Comparison of ENCODE assay signal across 1 cellular context in genomic region chrX:872090-872489, GRCh38.
TF ChIP-seq lines count a peak whose summit lies in the region.

No MANE protein-coding gene starts in this region.

TF ChIP-seq in H1, 55 proteins besides CTCF, POLR2A, EP300 and RAD21 (continued from another document):
- TF ChIP-seq RNF2 (IDR thresholded peaks at IDR 0.05; ENCODE audit: borderline replicate concordance, low read depth, low read length, missing control alignments, poor library complexity, severe bottlenecking) = no peak
- no peak for TF ChIP-seq SIN3A (conservative IDR thresholded peaks at IDR 0.05 in 1 of 2, IDR thresholded peaks at IDR 0.05 in 1 of 2; ENCODE audit: low read depth in 1 of 2, low read length in 2 of 2)
- TF ChIP-seq CEBPB (IDR thresholded peaks at IDR 0.05; ENCODE audit: low read depth, low read length) = no peak
- TF ChIP-seq SP4 (IDR thresholded peaks at IDR 0.05; ENCODE audit: low read length) = no peak
- TF ChIP-seq, protein P1, sequence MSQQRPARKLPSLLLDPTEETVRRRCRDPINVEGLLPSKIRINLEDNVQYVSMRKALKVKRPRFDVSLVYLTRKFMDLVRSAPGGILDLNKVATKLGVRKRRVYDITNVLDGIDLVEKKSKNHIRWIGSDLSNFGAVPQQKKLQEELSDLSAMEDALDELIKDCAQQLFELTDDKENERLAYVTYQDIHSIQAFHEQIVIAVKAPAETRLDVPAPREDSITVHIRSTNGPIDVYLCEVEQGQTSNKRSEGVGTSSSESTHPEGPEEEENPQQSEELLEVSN (IDR thresholded peaks at IDR 0.05) = no peak
- TF ChIP-seq JUND (IDR thresholded peaks at IDR 0.05; ENCODE audit: low read length) = no peak
